Comparison of ENCODE assay signal across 9 cellular contexts in genomic region chr1:237851209-237851845, GRCh38. TPM values are rescaled to one million over a fixed set of nuclear protein-coding genes. Genes with fewer than 3 reads are reported as not detected.
DNase-seq lines count a peak whose midpoint lies in the region; ATAC-seq lines count a peak whose summit lies in the region.
"Had no signal": no experiment of that assay in that cellular context is flagged by ENCODE, and none has a peak within 500 bp of the region (broad histone marks: within the 10 kb centered on the region; RNA-seq: fewer than 3 reads in every experiment).

No MANE protein-coding gene starts in this region.

- DNase-seq in COLO829 (ENCODE audit: low spot score) (peak; percentile 76), NCI-H1694 treated with DMSO at 0.1 percent for 48 hours (lab: John Stamatoyannopoulos, UW) (peak; percentile 54), iris pigment epithelial cell (ENCODE audit: low read depth) (peak; percentile 50), cerebellum (ENCODE audit: low spot score) (no peak), cerebellar nuclear complex (lab: John Stamatoyannopoulos, UW) (no peak)
- DNase-seq in activated CD4-positive, alpha-beta T cell treated with anti-CD3 and anti-CD28 coated beads, Interleukin-2, amount 50 U/mL, for 1 hour, result peak; percentile 9

- peak; percentile 87 for ATAC-seq in GM21390 (IDR thresholded peaks at IDR 0.05; ENCODE audit: unreplicated experiment)
- no peak for ATAC-seq in HG03045 (IDR thresholded peaks at IDR 0.05; ENCODE audit: unreplicated experiment)

RNA-seq across cellular contexts. Expression of gene ZP4, which starts 39.4 kb away (rescaled TPM):
- total RNA-seq in cerebellum, result not detected
- total RNA-seq: lung microvascular endothelial cell had no signal

Comparison
In these comparisons a context has a peak if more than half of its experiments do, and no peak if none do; other contexts are left out.
1. DNase-seq: peak in COLO829 (single experiment), NCI-H1694 treated with DMSO at 0.1 percent for 48 hours (single experiment), activated CD4-positive, alpha-beta T cell treated with anti-CD3 and anti-CD28 coated beads, Interleukin-2, amount 50 U/mL, for 1 hour (single experiment) and iris pigment epithelial cell (single experiment); none in cerebellum (single experiment) and cerebellar nuclear complex (0 of 2).